11 cellular contexts compared by ENCODE assay signal in the genomic region with DNA sequence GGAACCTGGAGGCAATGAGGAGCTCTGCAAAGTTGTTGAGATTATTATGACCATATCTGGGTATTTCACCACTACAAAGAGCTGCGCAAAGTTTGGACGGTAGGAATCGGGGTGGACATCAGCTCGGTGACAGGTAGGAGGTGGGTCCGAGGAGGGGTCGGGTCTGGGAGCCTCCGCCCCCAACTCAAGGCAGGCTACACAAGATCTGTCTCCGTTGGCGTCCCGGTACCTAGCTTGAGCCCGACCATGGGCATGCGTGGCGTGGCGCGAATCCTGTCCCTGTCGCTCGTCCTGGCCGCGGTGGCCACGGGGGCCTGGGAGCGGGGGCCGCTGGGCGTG. TPM values are rescaled to one million over a fixed set of nuclear protein-coding genes. Genes with fewer than 3 reads are reported as not detected.
DNase-seq lines count a peak whose midpoint lies in the region; ATAC-seq and TF ChIP-seq lines count a peak whose summit lies in the region.
"Had no signal": no experiment of that assay in that cellular context is flagged by ENCODE, and none has a peak within 500 bp of the region (broad histone marks: within the 10 kb centered on the region; RNA-seq: fewer than 3 reads in every experiment).

No MANE protein-coding gene starts in this region.

- no peaks in the 10 kb centered on the region for H3K9me3 ChIP-seq in mammary epithelial cell (replicated peaks; ENCODE audit: insufficient read depth, low read length)
- H3K9me3 ChIP-seq in thoracic aorta = no peaks in the 10 kb centered on the region

- no peak for ATAC-seq in thoracic aorta (ENCODE audit: insufficient number of reproducible peaks, low FRiP score, low read depth)
- no peak for ATAC-seq in HG03196 (IDR thresholded peaks at IDR 0.05; ENCODE audit: unreplicated experiment)
- no peak for ATAC-seq in HG03439 (IDR thresholded peaks at IDR 0.05; ENCODE audit: unreplicated experiment)

- no peak overlapping the region for H3K27ac Mint-ChIP-seq in activated naive CD4-positive, alpha-beta T cell treated with anti-CD3 and anti-CD28 coated beads, Interleukin-2, amount 10 ng/mL, durations not matched to agents 7 days and 5 days
- H3K27ac Mint-ChIP-seq in mesothelial cell of epicardium = no peak overlapping the region

- peaks cover 10% of the 10 kb centered on the region for H3K4me1 ChIP-seq in mammary epithelial cell (ENCODE audit: insufficient read depth, low read length)
- H3K4me1 ChIP-seq in thoracic aorta (ENCODE audit: control insufficient read depth in 1 of 2, low read depth in 2 of 2) = peaks cover 10 to 17% of the 10 kb centered on the region in 2 donors

- no peaks in the 10 kb centered on the region for H3K79me2 ChIP-seq in mammary epithelial cell (ENCODE audit: insufficient read depth, low read length)

- CTCF ChIA-PET in activated naive CD4-positive, alpha-beta T cell treated with anti-CD3 and anti-CD28 coated beads, Interleukin-2, amount 10 ng/mL, durations not matched to agents 7 days and 5 days (lab: Charles Lee) = no interaction called here
- CTCF ChIA-PET in mammary epithelial cell (lab: Charles Lee; ENCODE audit: low non-redundant PET) = no interaction called here

- no TSS peak for BruUV-seq in mammary epithelial cell (replicated peaks; lab: Mats Ljungman, UMichigan)

- intact Hi-C loops in mammary epithelial cell (cut with micrococcal nuclease) = no loop called here

- H3K27me3 Mint-ChIP-seq in activated naive CD4-positive, alpha-beta T cell treated with anti-CD3 and anti-CD28 coated beads, Interleukin-2, amount 10 ng/mL, durations not matched to agents 7 days and 5 days = peaks cover 85% of the 10 kb centered on the region
- H3K27me3 Mint-ChIP-seq in mesothelial cell of epicardium (ENCODE audit: low read depth) = peaks cover 91% of the 10 kb centered on the region

- H3K9ac ChIP-seq in mammary epithelial cell (ENCODE audit: insufficient read depth, low read length) = no peak overlapping the region

- H3K27me3 ChIP-seq in mammary epithelial cell (ENCODE audit: insufficient read depth, low read length) (peaks cover 20% of the 10 kb centered on the region), thoracic aorta (replicated peaks; ENCODE audit: insufficient read depth) (peaks cover 7% of the 10 kb centered on the region)

- peak overlapping the region; percentile 71 for H3K4me2 ChIP-seq in mammary epithelial cell (ENCODE audit: insufficient read depth, low read depth, low read length)

- in situ Hi-C loops in mammary epithelial cell (cut with MboI; ENCODE audit: low sequenced_read_pairs in 2 of 2) = no loop called here

- no peaks in the 10 kb centered on the region for H3K36me3 Mint-ChIP-seq in activated naive CD4-positive, alpha-beta T cell treated with anti-CD3 and anti-CD28 coated beads, Interleukin-2, amount 10 ng/mL, durations not matched to agents 7 days and 5 days
- H3K36me3 Mint-ChIP-seq in mesothelial cell of epicardium = no peaks in the 10 kb centered on the region

- H3K4me3 Mint-ChIP-seq in activated naive CD4-positive, alpha-beta T cell treated with anti-CD3 and anti-CD28 coated beads, Interleukin-2, amount 10 ng/mL, durations not matched to agents 7 days and 5 days = peak overlapping the region; percentile 21
- H3K4me3 Mint-ChIP-seq in mesothelial cell of epicardium = peak overlapping the region; percentile 33

- peak overlapping the region; percentile 63 for H2AFZ ChIP-seq in mammary epithelial cell (ENCODE audit: low read depth, low read length)

- H3K4me3 ChIP-seq in mammary epithelial cell (replicated peaks in 1 of 3; ENCODE audit: insufficient read depth in 1 of 3, low read depth in 2 of 3, low read length in 3 of 3) = peak overlapping the region in 1 of 3 experiments; percentile 32
- peak overlapping the region; percentile 65 for H3K4me3 ChIP-seq in thoracic aorta

- DNase-seq in activated naive CD4-positive, alpha-beta T cell treated with anti-CD3 and anti-CD28 coated beads, Interleukin-2, amount 10 ng/mL, durations not matched to agents 7 days and 5 days = no peak
- no peak for DNase-seq in activated naive CD4-positive, alpha-beta T cell (lab: John Stamatoyannopoulos, UW)
- DNase-seq in mammary epithelial cell (no peak), mesothelial cell of epicardium (ENCODE audit: low spot score in 2 of 2, unreplicated experiment in 2 of 2) (no peak), thoracic aorta (ENCODE audit: low spot score) (no peak), NOMO-1 (lab: John Stamatoyannopoulos, UW; ENCODE audit: unreplicated experiment in 2 of 2) (no peak)
- DNase-seq: activated CD4-positive, CD25-positive, alpha-beta regulatory T cell; brain microvascular endothelial cell; stimulated activated CD4-positive, alpha-beta T cell treated with anti-CD3 and anti-CD28 coated beads, Interleukin-2, amount 100 ng/mL, for 48 hours had no signal

- H3K4me1 Mint-ChIP-seq in activated naive CD4-positive, alpha-beta T cell treated with anti-CD3 and anti-CD28 coated beads, Interleukin-2, amount 10 ng/mL, durations not matched to agents 7 days and 5 days = peaks cover 17% of the 10 kb centered on the region
- H3K4me1 Mint-ChIP-seq in mesothelial cell of epicardium = peaks cover 9% of the 10 kb centered on the region

- TF ChIP-seq CTCF in mammary epithelial cell (conservative IDR thresholded peaks at IDR 0.05 in 1 of 2, IDR thresholded peaks at IDR 0.05 in 1 of 2; ENCODE audit: extremely low read depth in 1 of 2, insufficient read depth in 1 of 2, low read depth in 1 of 2, low read length in 2 of 2) = no peak
- no peak for TF ChIP-seq CTCF in mesothelial cell of epicardium (IDR thresholded peaks at IDR 0.05; ENCODE audit: unreplicated experiment)
- TF ChIP-seq CTCF in thoracic aorta (IDR thresholded peaks at IDR 0.05) = no peak

- no peaks in the 10 kb centered on the region for H4K20me1 ChIP-seq in mammary epithelial cell (ENCODE audit: insufficient read depth, low read length)

- dilution Hi-C loops in mammary epithelial cell (cut with HindIII; ENCODE audit: low sequenced_read_pairs) = no loop called here

- no peaks in the 10 kb centered on the region for H3K9me3 Mint-ChIP-seq in activated naive CD4-positive, alpha-beta T cell treated with anti-CD3 and anti-CD28 coated beads, Interleukin-2, amount 10 ng/mL, durations not matched to agents 7 days and 5 days
- peaks cover 6% of the 10 kb centered on the region for H3K9me3 Mint-ChIP-seq in mesothelial cell of epicardium

- no CpG with 5 or more reads among the region's 23 CpGs for WGBS in mammary epithelial cell (ENCODE audit: low coverage, missing lambda C conversion rate)

- H3K36me3 ChIP-seq in mammary epithelial cell (ENCODE audit: insufficient read depth, low read length) = no peaks in the 10 kb centered on the region
- H3K36me3 ChIP-seq in thoracic aorta = no peaks in the 10 kb centered on the region
- H3K36me3 ChIP-seq: brain microvascular endothelial cell had no signal

- H3K27ac ChIP-seq in mammary epithelial cell (ENCODE audit: insufficient read depth, low read depth, low read length) (no peak overlapping the region), thoracic aorta (no peak overlapping the region)
- H3K27ac ChIP-seq: brain microvascular endothelial cell had no signal

RNA-seq across cellular contexts. Expression of a gene that starts 40.2 kb away (rescaled TPM):
- total RNA-seq in mammary epithelial cell (10 to 100 TPM; 24.9 to 34.0 TPM), mesothelial cell of epicardium (15.5 to 16.8 TPM (median 15.9 TPM) in 3 replicates), thoracic aorta (10 to 100 TPM; 65.3 to 74.7 TPM)
- 6.3 TPM for polyA plus RNA-seq in mammary epithelial cell
- 54.2 TPM for polyA minus RNA-seq in mammary epithelial cell
